In the genomic region with DNA sequence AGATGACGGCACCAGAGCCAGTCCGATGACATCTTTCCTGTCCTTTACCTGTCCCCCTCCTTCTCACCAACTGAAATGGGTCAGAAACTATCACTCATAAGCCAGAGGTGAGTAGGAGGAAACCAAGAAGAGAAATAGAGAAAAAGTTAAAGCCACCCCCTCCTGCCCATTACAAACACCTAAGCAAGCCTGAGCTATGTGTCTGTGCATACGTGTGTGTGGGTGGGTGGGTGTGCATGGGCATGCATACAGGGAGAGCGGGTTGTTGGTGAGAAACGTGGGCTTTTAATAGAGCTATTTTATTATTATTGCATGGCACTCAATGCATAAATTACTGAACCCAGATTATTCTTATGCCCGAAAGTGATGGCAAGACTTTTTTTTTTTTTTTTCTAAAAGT, we compare ENCODE assay signal across 8 cellular contexts. TPM values are rescaled to one million over a fixed set of nuclear protein-coding genes. Genes with fewer than 3 reads are reported as not detected.
"Had no signal": no experiment of that assay in that cellular context is flagged by ENCODE, and none has a peak within 500 bp of the region (broad histone marks: within the 10 kb centered on the region; RNA-seq: fewer than 3 reads in every experiment).

No MANE protein-coding gene starts in this region.

- FAIRE-seq: G401.6, GM12891, GM12892, GM18507, GM19239 had no signal

- DNase-seq: GDM1, GF-D8 had no signal

RNA-seq across cellular contexts. Expression of gene PATE4, which starts 2.6 kb away (rescaled TPM):
- total RNA-seq: G401 had no signal

RNA-seq across cellular contexts. Expression of gene PATE3, which starts 47.8 kb away (rescaled TPM):
- total RNA-seq: G401 had no signal

RNA-seq across cellular contexts. Expression of gene PATE2, which starts 57.1 kb away (rescaled TPM):
- total RNA-seq: G401 had no signal
